26 cellular contexts compared by ENCODE assay signal in genomic region chr5:52993367-52993766, GRCh38.
"Had no signal": no experiment of that assay in that cellular context is flagged by ENCODE, and none has a peak within 500 bp of the region (broad histone marks: within the 10 kb centered on the region; RNA-seq: fewer than 3 reads in every experiment).

No MANE protein-coding gene starts in this region.

- H3K4me3 ChIP-seq: cardiac muscle cell, esophagus squamous epithelium, hepatocyte, ovary, sigmoid colon, tibial artery had no signal

- H3K36me3 ChIP-seq: cardiac muscle cell, ovary, sigmoid colon, tibial artery had no signal

- H3K4me3 Mint-ChIP-seq: activated CD4-positive, alpha-beta T cell treated with anti-CD3 and anti-CD28 coated beads for 36 hours; activated CD8-positive, alpha-beta memory T cell treated with anti-CD3 and anti-CD28 coated beads, Interleukin-2, amount 10 ng/mL, durations not matched to agents 7 days and 5 days; activated CD8-positive, alpha-beta T cell treated with anti-CD3 and anti-CD28 coated beads, Interleukin-2, amount 10 ng/mL, durations not matched to agents 7 days and 5 days; activated naive CD8-positive, alpha-beta T cell; activated T-cell treated with anti-CD3 and anti-CD28 coated beads, Interleukin-2, amount 50 U/mL, for 72 hours; naive thymus-derived CD4-positive, alpha-beta T cell; stimulated activated effector memory CD8-positive, alpha-beta T cell treated with anti-CD3 and anti-CD28 coated beads, Interleukin-12 subunit alpha, Interleukin-12 subunit beta, amount 100 ng/mL, for 72 hours; stimulated activated naive CD8-positive, alpha-beta T cell treated with anti-CD3 and anti-CD28 coated beads, Interleukin-15, Interleukin-2, amounts not matched to agents 100 ng/mL and 50 ng/mL, for 24 hours had no signal

- H3K4me2 ChIP-seq: hepatocyte had no signal

- FAIRE-seq: frontal cortex, small intestine had no signal

- ATAC-seq: activated CD4-positive, alpha-beta T cell treated with anti-CD3 and anti-CD28 coated beads for 36 hours; activated CD8-positive, alpha-beta memory T cell treated with anti-CD3 and anti-CD28 coated beads, Interleukin-2, amount 10 ng/mL, durations not matched to agents 7 days and 5 days; activated CD8-positive, alpha-beta T cell treated with anti-CD3 and anti-CD28 coated beads, Interleukin-2, amount 10 ng/mL, durations not matched to agents 7 days and 5 days; activated T-cell treated with anti-CD3 and anti-CD28 coated beads, Interleukin-2, amount 50 U/mL, for 72 hours; left colon; naive thymus-derived CD4-positive, alpha-beta T cell; stimulated activated effector memory CD8-positive, alpha-beta T cell treated with anti-CD3 and anti-CD28 coated beads, Interleukin-12 subunit alpha, Interleukin-12 subunit beta, amount 100 ng/mL, for 72 hours had no signal

- H3K9me3 Mint-ChIP-seq: activated T-cell treated with anti-CD3 and anti-CD28 coated beads, Interleukin-2, amount 50 U/mL, for 72 hours; brain; naive thymus-derived CD4-positive, alpha-beta T cell; stimulated activated effector memory CD8-positive, alpha-beta T cell treated with anti-CD3 and anti-CD28 coated beads, Interleukin-12 subunit alpha, Interleukin-12 subunit beta, amount 100 ng/mL, for 72 hours; stimulated activated naive CD8-positive, alpha-beta T cell treated with anti-CD3 and anti-CD28 coated beads, Interleukin-15, Interleukin-2, amounts not matched to agents 100 ng/mL and 50 ng/mL, for 24 hours had no signal

- H3K27ac Mint-ChIP-seq: activated CD4-positive, alpha-beta T cell treated with anti-CD3 and anti-CD28 coated beads for 36 hours; activated CD8-positive, alpha-beta memory T cell treated with anti-CD3 and anti-CD28 coated beads, Interleukin-2, amount 10 ng/mL, durations not matched to agents 7 days and 5 days; activated CD8-positive, alpha-beta T cell treated with anti-CD3 and anti-CD28 coated beads, Interleukin-2, amount 10 ng/mL, durations not matched to agents 7 days and 5 days; activated naive CD8-positive, alpha-beta T cell; activated T-cell treated with anti-CD3 and anti-CD28 coated beads, Interleukin-2, amount 50 U/mL, for 72 hours; brain; naive thymus-derived CD4-positive, alpha-beta T cell; progenitor cell of endocrine pancreas; stimulated activated effector memory CD8-positive, alpha-beta T cell treated with anti-CD3 and anti-CD28 coated beads, Interleukin-12 subunit alpha, Interleukin-12 subunit beta, amount 100 ng/mL, for 72 hours; stimulated activated naive CD8-positive, alpha-beta T cell treated with anti-CD3 and anti-CD28 coated beads, Interleukin-15, Interleukin-2, amounts not matched to agents 100 ng/mL and 50 ng/mL, for 24 hours had no signal

- DNase-seq: activated CD4-positive, alpha-beta T cell treated with anti-CD3 and anti-CD28 coated beads for 36 hours; activated CD4-positive, CD25-positive, alpha-beta regulatory T cell; activated CD8-positive, alpha-beta memory T cell treated with anti-CD3 and anti-CD28 coated beads, Interleukin-2, amount 10 ng/mL, durations not matched to agents 7 days and 5 days; activated CD8-positive, alpha-beta T cell treated with anti-CD3 and anti-CD28 coated beads, Interleukin-2, amount 10 ng/mL, durations not matched to agents 7 days and 5 days; activated naive CD4-positive, alpha-beta T cell treated with Interleukin-2 at 50 U/mL for 16 hours; activated T-cell treated with anti-CD3 and anti-CD28 coated beads, Interleukin-2, amount 50 U/mL, for 72 hours; aorta; cortex of kidney; esophagus squamous epithelium; islet precursor cell; left colon; midbrain; naive thymus-derived CD4-positive, alpha-beta T cell; ovary; sigmoid colon; small intestine; stimulated activated CD4-positive, alpha-beta T cell treated with anti-CD3 and anti-CD28 coated beads, Interleukin-4, amount 100 ng/mL, for 24 hours; tibial artery had no signal

- H3K27ac ChIP-seq: cardiac muscle cell, esophagus squamous epithelium, hepatocyte, ovary, sigmoid colon, tibial artery had no signal

- H3K36me3 Mint-ChIP-seq: activated naive CD8-positive, alpha-beta T cell; brain; stimulated activated effector memory CD8-positive, alpha-beta T cell treated with anti-CD3 and anti-CD28 coated beads, Interleukin-12 subunit alpha, Interleukin-12 subunit beta, amount 100 ng/mL, for 72 hours had no signal

- H3K27me3 ChIP-seq: hepatocyte, ovary, tibial artery had no signal

- H2AFZ ChIP-seq: hepatocyte had no signal

- H3K9me3 ChIP-seq: esophagus squamous epithelium, ovary, sigmoid colon, tibial artery had no signal
